In the genomic region with DNA sequence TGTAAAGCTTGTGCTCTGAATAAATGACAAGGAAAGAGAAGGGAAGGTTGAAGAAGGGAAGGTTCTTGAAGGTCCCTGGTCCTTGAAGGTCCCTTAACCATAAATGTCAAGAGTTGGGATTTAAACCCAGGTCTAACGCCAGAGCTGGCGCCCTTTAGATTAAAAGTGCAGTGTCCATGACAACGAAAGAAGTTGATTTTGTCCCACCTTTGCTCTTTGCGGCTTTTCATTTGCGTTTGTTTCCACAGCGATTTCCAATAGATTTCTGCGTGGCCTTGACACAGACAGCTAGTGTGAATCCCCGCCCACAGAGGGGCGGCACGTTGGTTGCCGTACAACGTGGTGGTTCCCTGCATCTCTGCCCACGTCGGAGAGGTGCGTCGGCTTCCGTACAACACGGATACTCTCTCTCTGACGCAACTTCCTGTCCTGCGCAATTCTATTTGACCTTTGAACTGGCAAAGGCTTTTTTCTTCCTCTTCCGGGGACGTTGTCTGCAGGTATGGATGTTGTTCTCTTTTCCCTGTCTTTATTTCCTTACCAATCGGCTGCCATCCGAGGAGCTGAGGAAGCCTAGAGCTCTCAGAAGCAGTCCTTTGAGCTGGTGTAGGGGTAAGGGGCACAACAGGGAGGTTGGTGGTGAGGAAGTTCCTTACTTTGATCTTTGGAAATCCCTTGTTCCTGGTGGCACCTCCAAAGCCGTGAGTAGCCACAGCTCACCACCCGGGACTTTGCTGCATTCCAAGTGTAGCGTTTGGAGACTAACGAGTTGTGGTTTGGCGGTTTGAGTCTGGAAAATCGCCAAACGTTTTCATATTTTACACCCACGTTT, we compare ENCODE assay signal across 8 cellular contexts. TPM values are rescaled to one million over a fixed set of nuclear protein-coding genes. Genes with fewer than 3 reads are reported as not detected.
DNase-seq lines count a peak whose midpoint lies in the region; ATAC-seq, FAIRE-seq and TF ChIP-seq lines count a peak whose summit lies in the region.

TSS of gene RPL34 (plus strand) at position 476 of the 832 bp plus-strand sequence. CDS start 1,384 bp downstream, outside the sequence.

- H2BK12ac ChIP-seq in trophoblast cell (ENCODE audit: low read length) = no peak within 1 kb of the TSS

- peaks cover 9 to 24% of the 10 kb centered on the region in 2 experiments for H3K36me3 ChIP-seq in trophoblast cell (ENCODE audit: control insufficient read depth in 1 of 2, insufficient read depth in 2 of 2, low read length in 2 of 2)
- peaks cover 0 to 33% (median 14%) of the 10 kb centered on the region in 4 donors for H3K36me3 ChIP-seq in transverse colon

- peak within 1 kb of the TSS; percentile 4 for H2BK120ac ChIP-seq in trophoblast cell (ENCODE audit: insufficient read depth, low read length, poor library complexity)

- no peak for TF ChIP-seq CTCF in transverse colon (IDR thresholded peaks at IDR 0.05)

- CTCF ChIA-PET in T-cell (lab: Charles Lee) = interaction anchor here in 1 of 2 donors (0.9 to 2.1 kb wide), 4 partner anchors 28 to 602 kb away, joined by 3 to 9 read pairs (median 4); no protein-coding TSS in a partner anchor

- peak within 1 kb of the TSS; percentile 95 for H3K4me3 Mint-ChIP-seq in T-cell

- DNase-seq in GM12891 (ENCODE audit: insufficient read length, low spot score) (peak; percentile 45), NCI-H1436 treated with DMSO at 0.1 percent for 48 hours (lab: John Stamatoyannopoulos, UW) (peak; percentile 86), T-cell (peak; percentile 86 to 99 (median 98)), cardiac septum (ENCODE audit: low spot score) (peak; percentile 97), trophoblast cell (peak; percentile 97 to 99), transverse colon (peak; percentile 97)

- peak; percentile 99 for FAIRE-seq in GM12891 (lab: Jason Lieb, UNC)

- no peaks in the 10 kb centered on the region for H3K27me3 Mint-ChIP-seq in T-cell

- H3K4me3 ChIP-seq in trophoblast cell (ENCODE audit: low read depth, low read length) (peak within 1 kb of the TSS; percentile 82), transverse colon (peak within 1 kb of the TSS; percentile 52 to 87 (median 72))

- H3K4me1 ChIP-seq in trophoblast cell (ENCODE audit: control insufficient read depth in 1 of 2, insufficient read depth in 2 of 2, low read length in 2 of 2) (peaks cover 0 to 6% of the 10 kb centered on the region in 2 experiments), transverse colon (peaks cover 0 to 40% (median 15%) of the 10 kb centered on the region in 4 donors)

- H3K27ac ChIP-seq in adipose tissue (ENCODE audit: low read depth, low read length) = peak within 1 kb of the TSS; percentile 3
- peak within 1 kb of the TSS; percentile 70 for H3K27ac ChIP-seq in trophoblast cell (ENCODE audit: low read depth, low read length)
- peak within 1 kb of the TSS; percentile 83 to 94 (median 88) for H3K27ac ChIP-seq in transverse colon

- POLR2A ChIA-PET in T-cell (lab: Charles Lee) = interaction anchor here (0.5 to 2.1 kb wide), 12 partner anchors 11 to 1028 kb away, joined by 3 to 11 read pairs (median 4); partner anchors contain the start of genes OSTC (in 1 of the 2) and PAPSS1 (in 1 of the 2)

- TF ChIP-seq POLR2A in GM12891 (IDR thresholded peaks at IDR 0.05; ENCODE audit: low read depth, low read length) = peak; percentile 99
- TF ChIP-seq POLR2A in transverse colon (IDR thresholded peaks at IDR 0.05) = peak; percentile 97

- 0 to 1% (median 0%) methylated on average over 32 of the region's 32 CpGs for WGBS in adipose tissue, 3 donors
- WGBS in trophoblast cell (ENCODE audit: extremely low coverage, insufficient coverage, insufficient read length) = no CpG with 5 or more reads among the region's 32 CpGs
- WGBS in transverse colon (ENCODE audit: low coverage in 1 of 2), 2 donors = 0 to 1% methylated on average over 7 to 32 of the region's 32 CpGs

- peak within 1 kb of the TSS; percentile 88 for H3K4me2 ChIP-seq in trophoblast cell (ENCODE audit: low read length)

- H2AFZ ChIP-seq in trophoblast cell (ENCODE audit: insufficient read depth, low read length, poor library complexity) = peak within 1 kb of the TSS; percentile 14

- peaks cover 8% of the 10 kb centered on the region for H3K79me2 ChIP-seq in trophoblast cell (ENCODE audit: control insufficient read depth, insufficient read depth, low read length, poor library complexity)

- peak within 1 kb of the TSS; percentile 93 for H3K4ac ChIP-seq in trophoblast cell (ENCODE audit: low read depth, low read length)

- H3K14ac ChIP-seq in trophoblast cell (ENCODE audit: low read length) = peak within 1 kb of the TSS; percentile 28

- peaks cover 0 to 5% (median 0%) of the 10 kb centered on the region in 3 donors for H3K9me3 Mint-ChIP-seq in T-cell

- H4K12ac ChIP-seq in trophoblast cell (ENCODE audit: low read depth, low read length) = peak within 1 kb of the TSS; percentile 81

- H3K9ac ChIP-seq in trophoblast cell (ENCODE audit: low read length) = peak within 1 kb of the TSS; percentile 96

- H3K18ac ChIP-seq in trophoblast cell (ENCODE audit: low read length) = peak within 1 kb of the TSS; percentile 34

- intact Hi-C loops in cardiac septum (cut with DNase I) = loop anchor here (2.0 kb wide), 1 partner anchor 30 kb away; the partner anchor contains the start of gene OSTC
- intact Hi-C loops in transverse colon (cut with DNase I; ENCODE audit: low total_unique reads) = no loop called here

- H3K36me3 Mint-ChIP-seq in T-cell = peaks cover 40% of the 10 kb centered on the region

- ATAC-seq in HG02840 (IDR thresholded peaks at IDR 0.05; ENCODE audit: low FRiP score, unreplicated experiment) (peak; percentile 100), T-cell (replicated peaks in 1 of 4) (peak; percentile 99 to 100 (median 100))

- peaks cover 5% of the 10 kb centered on the region for H3K79me1 ChIP-seq in trophoblast cell (ENCODE audit: low read length)

- peak within 1 kb of the TSS; percentile 45 for H3K23ac ChIP-seq in trophoblast cell (ENCODE audit: low read length)

- H3K27me3 ChIP-seq in trophoblast cell (ENCODE audit: insufficient read depth, low read length) (no peaks in the 10 kb centered on the region), transverse colon (no peaks in the 10 kb centered on the region)

- H4K8ac ChIP-seq in trophoblast cell (ENCODE audit: low read depth, low read length) = peak within 1 kb of the TSS; percentile 83

- in situ Hi-C loops in transverse colon (cut with MboI; ENCODE audit: low pct_ligation_motif_present in 1 of 4, low pct_unique_long_range_greater_than_20kb in 1 of 4, low sequenced_read_pairs in 3 of 4) = no loop called here

- H3K9me3 ChIP-seq in trophoblast cell (ENCODE audit: insufficient read depth, low read depth, low read length) = no peaks in the 10 kb centered on the region
- peaks cover 0 to 4% of the 10 kb centered on the region in 2 donors for H3K9me3 ChIP-seq in transverse colon

- H3K27ac Mint-ChIP-seq in T-cell = peak within 1 kb of the TSS; percentile 94 to 96

- peak within 1 kb of the TSS; percentile 68 for H4K91ac ChIP-seq in trophoblast cell (ENCODE audit: low read depth, low read length)

- H2BK5ac ChIP-seq in trophoblast cell (ENCODE audit: low read depth, low read length, poor library complexity) = peak within 1 kb of the TSS; percentile 66

- TF ChIP-seq EP300 in transverse colon (IDR thresholded peaks at IDR 0.05; ENCODE audit: low read depth) = peak; percentile 47

- H2AK5ac ChIP-seq in trophoblast cell (ENCODE audit: low read length) = peak within 1 kb of the TSS; percentile 18

- peaks cover 54 to 61% (median 60%) of the 10 kb centered on the region in 3 donors for H3K4me1 Mint-ChIP-seq in T-cell

TF ChIP-seq in GM12891, 5 proteins besides CTCF, POLR2A, EP300 and RAD21:
- TF ChIP-seq PAX5 (IDR thresholded peaks at IDR 0.05; ENCODE audit: insufficient read depth, low read length, severe bottlenecking) (no peak), SPI1 (IDR thresholded peaks at IDR 0.05; ENCODE audit: low read depth, low read length) (no peak), POLR2AphosphoS5 (IDR thresholded peaks at IDR 0.05; ENCODE audit: low read depth, low read length) (peak; percentile 99), TAF1 (IDR thresholded peaks at IDR 0.05; ENCODE audit: low read depth, low read length) (peak; percentile 97), POU2F2 (IDR thresholded peaks at IDR 0.05; ENCODE audit: low read depth, low read length) (peak; percentile 72; the same call in 1 of the 2 replicates)

RNA-seq across cellular contexts. Expression of gene RPL34, which starts in this region (rescaled TPM):
- polyA plus RNA-seq in GM12891 (2012; ENCODE audit: low read depth, missing spikeins) = 6,677 TPM
- total RNA-seq in T-cell = 1,000 to 10,000 TPM; 2,434 to 3,142 (median 2,791) TPM
- 1,000 to 10,000 TPM; 3,144 to 7,957 (median 3,556) TPM for polyA plus RNA-seq in adipose tissue
- total RNA-seq in cardiac septum = 534 TPM
- polyA plus RNA-seq in trophoblast cell (2013) = 1,521 and 1,552 TPM in 2 replicates
- total RNA-seq in transverse colon = 100 to 1,000 TPM; 232 to 594 (median 443) TPM

Comparison
In these comparisons a context has a peak if more than half of its experiments do, and no peak if none do; other contexts are left out.
1. Peak in every context shown above with its lines: DNase-seq, ATAC-seq, H3K4me3 ChIP-seq and H3K27ac ChIP-seq.
2. DNase-seq: peak in every context shown above with its lines; median percentile 98 in T-cell; 98 in trophoblast cell; 97 in cardiac septum; 97 in transverse colon; 86 in NCI-H1436 treated with DMSO at 0.1 percent for 48 hours; 45 in GM12891.
3. H3K27ac ChIP-seq: peak in every context shown above with its lines; median percentile 88 in transverse colon; 70 in trophoblast cell; 3 in adipose tissue.